Comparison of ENCODE assay signal across 6 cellular contexts in the genomic region with DNA sequence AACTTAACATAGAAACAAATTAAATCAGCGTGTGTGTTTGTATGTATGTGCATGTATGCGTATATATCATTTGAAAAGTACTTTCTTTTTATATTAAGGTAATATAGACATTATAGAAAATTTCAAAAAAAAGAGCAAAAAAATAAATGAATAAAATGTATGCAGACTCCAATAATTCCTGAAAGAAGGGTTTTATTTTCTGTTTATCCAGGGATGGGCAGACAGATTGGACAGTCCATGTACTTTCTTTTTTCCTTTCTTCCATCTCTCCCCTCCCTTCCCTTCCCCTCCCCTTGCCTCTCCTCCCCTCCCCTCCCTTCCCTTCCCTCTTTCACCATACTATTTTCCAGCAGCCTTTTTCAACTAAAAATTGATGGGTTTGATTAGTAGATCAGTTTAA.
"Had no signal": no experiment of that assay in that cellular context is flagged by ENCODE, and none has a peak within 500 bp of the region (broad histone marks: within the 10 kb centered on the region; RNA-seq: fewer than 3 reads in every experiment).

No MANE protein-coding gene starts in this region.

- H3K4me2 ChIP-seq: KMS-11 had no signal

- H3K27ac ChIP-seq: HL-60, KMS-11 had no signal

- FAIRE-seq: HTR-8/SVneo had no signal

- H3K9ac ChIP-seq: KMS-11 had no signal

- DNase-seq: IMR-90, KBM-7, KG1 had no signal
